14 cellular contexts compared by ENCODE assay signal in the genomic region with DNA sequence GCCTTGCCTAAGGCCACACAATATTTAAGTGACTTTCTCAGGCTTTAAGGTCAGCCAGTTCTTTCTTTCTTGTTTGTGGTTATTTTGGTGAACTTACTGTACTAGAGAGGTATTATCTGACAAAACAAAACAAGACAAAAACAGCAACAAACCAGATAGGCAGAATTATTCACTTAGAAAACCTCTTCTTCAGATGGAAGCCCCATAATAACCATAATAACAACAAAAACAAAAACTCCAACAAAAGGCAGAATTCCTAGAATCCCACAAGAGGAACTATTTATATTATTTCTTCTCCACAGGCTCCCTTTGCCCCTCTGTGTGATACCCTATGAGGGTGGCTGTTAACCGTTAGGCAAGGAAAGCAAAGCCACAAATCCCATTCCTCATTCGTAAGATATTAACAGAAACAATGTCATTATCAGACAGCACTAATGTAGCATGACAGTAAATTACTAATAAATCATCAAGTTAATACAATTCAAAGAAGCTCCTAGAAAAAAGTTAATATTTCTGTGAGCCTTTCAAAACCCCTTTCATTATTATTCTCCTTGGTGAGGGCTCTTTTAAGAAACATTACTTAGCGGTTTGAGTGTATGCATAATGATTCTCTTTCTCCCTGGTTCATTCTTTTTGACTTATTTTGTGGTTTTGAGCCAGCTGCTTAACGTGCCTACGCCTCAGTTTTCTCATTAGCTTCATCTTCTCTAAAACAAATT.
A peak's percentile ranks its signal among the peaks of the same experiment; 100 is the strongest.
DNase-seq lines count a peak whose midpoint lies in the region; ATAC-seq, FAIRE-seq and TF ChIP-seq lines count a peak whose summit lies in the region.
"Had no signal": no experiment of that assay in that cellular context is flagged by ENCODE, and none has a peak within 500 bp of the region (broad histone marks: within the 10 kb centered on the region; RNA-seq: fewer than 3 reads in every experiment).

No MANE protein-coding gene starts in this region.

- FAIRE-seq in islet of Langerhans (lab: Jason Lieb, UNC), result peak; percentile 64
- FAIRE-seq: TTC549 had no signal

- no peaks in the 10 kb centered on the region for H3K36me3 ChIP-seq in esophagus squamous epithelium

- no peak for DNase-seq in esophagus squamous epithelium (lab: John Stamatoyannopoulos, UW)
- DNase-seq in AG08396 (ENCODE audit: low spot score), result no peak
- no peak for DNase-seq in NCI-H146 (lab: John Stamatoyannopoulos, UW)
- DNase-seq: Caco-2; H7; mesendoderm; NCI-H510A treated with DMSO at 0.1 percent for 48 hours; stimulated activated CD4-positive, alpha-beta T cell treated with anti-CD3 and anti-CD28 coated beads, Interleukin-12 subunit alpha, Interleukin-12 subunit beta, amount 100 ng/mL, for 4 hours had no signal

- H3K4me1 ChIP-seq in esophagus squamous epithelium, result peaks cover 0 to 32% (median 0%) of the 10 kb centered on the region in 3 donors
- H3K4me1 ChIP-seq: Caco-2 had no signal

- intact Hi-C loops in esophagus squamous epithelium (cut with DNase I), result no loop called here

- no peaks in the 10 kb centered on the region for H3K9me3 ChIP-seq in esophagus squamous epithelium
- H3K9me3 ChIP-seq: Caco-2 had no signal

- ATAC-seq in GM18873 (IDR thresholded peaks at IDR 0.05; ENCODE audit: low FRiP score, unreplicated experiment), result peak; percentile 84
- peak; percentile 90 for ATAC-seq in HG02588 (IDR thresholded peaks at IDR 0.05; ENCODE audit: unreplicated experiment)
- peak; percentile 72 for ATAC-seq in HG03469 (IDR thresholded peaks at IDR 0.05; ENCODE audit: unreplicated experiment)
- no peak for ATAC-seq in esophagus mucosa

- H3K27ac ChIP-seq in esophagus squamous epithelium, result no peak overlapping the region

- 74 to 82% methylated on average over 5 of the region's 5 CpGs for WGBS in esophagus squamous epithelium, 2 donors

- no peak for TF ChIP-seq POLR2A in esophagus squamous epithelium (IDR thresholded peaks at IDR 0.05)

- H3K4me3 ChIP-seq in esophagus squamous epithelium, result no peak overlapping the region

- no peak for TF ChIP-seq CTCF in esophagus squamous epithelium (IDR thresholded peaks at IDR 0.05)

- no peaks in the 10 kb centered on the region for H3K27me3 ChIP-seq in esophagus squamous epithelium
